ENCODE assay signal across 8 cellular contexts in the genomic region with DNA sequence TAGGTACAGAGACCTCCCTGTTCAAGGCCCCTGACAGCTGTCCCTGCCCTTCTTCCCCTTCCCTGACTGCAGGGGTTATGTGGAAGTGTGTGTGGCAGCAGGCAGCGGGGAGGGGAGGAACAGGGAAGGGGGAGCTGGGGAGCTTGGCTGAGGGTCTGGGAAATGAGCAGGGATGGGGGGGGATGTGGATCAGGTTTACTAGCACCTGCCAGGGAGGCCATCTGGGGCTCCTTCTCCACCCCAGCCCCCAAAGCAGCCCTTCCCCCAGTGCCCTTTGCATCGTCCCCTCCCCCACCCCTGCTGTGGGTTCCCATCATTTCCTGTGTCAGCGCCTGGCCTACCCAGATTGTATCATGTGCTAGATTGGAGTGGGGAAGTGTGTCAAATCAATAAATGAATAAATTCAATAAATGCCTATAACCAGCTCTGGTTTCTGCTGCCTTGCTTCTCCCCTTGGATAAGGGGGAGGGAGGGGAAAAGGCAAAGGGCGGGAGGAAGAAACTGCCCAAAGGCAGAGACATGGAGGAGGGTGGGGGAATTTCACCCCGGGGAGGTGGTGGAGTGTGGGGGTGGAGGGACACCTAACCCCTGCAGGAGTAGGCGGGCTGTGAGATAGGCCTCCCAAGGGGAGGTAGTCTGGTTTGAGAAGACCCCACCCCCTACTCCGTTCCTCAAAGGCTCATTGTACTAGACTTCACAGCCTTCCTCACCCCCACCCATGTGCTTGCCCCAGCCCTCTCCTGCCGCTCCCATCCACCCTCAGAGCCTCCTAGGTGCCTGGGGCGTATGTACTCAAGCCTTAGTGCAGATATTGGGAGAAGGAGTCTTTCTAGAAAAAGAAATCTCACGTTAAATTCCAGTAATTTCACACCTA. TPM values are rescaled to one million over a fixed set of nuclear protein-coding genes. Genes with fewer than 3 reads are reported as not detected.
A peak's percentile ranks its signal among the peaks of the same experiment; 100 is the strongest.
DNase-seq lines count a peak whose midpoint lies in the region; ATAC-seq and TF ChIP-seq lines count a peak whose summit lies in the region.

No MANE protein-coding gene starts in this region.

- peak overlapping the region; percentile 95 for H3K27ac Mint-ChIP-seq in activated naive CD4-positive, alpha-beta T cell treated with anti-CD3 and anti-CD28 coated beads for 36 hours

- H3K4me3 Mint-ChIP-seq in activated naive CD4-positive, alpha-beta T cell treated with anti-CD3 and anti-CD28 coated beads for 36 hours: peak overlapping the region; percentile 53

- intact Hi-C loops in activated naive CD4-positive, alpha-beta T cell treated with anti-CD3 and anti-CD28 coated beads for 36 hours (cut with micrococcal nuclease): loop anchor here (1.0 kb wide), 1 partner anchor 8 kb away; a partner anchor contains a TSS
- intact Hi-C loops in vagina (cut with DNase I): no loop called here

- H3K36me3 ChIP-seq in mesodermal cell (ENCODE audit: control insufficient read depth, insufficient read depth, low read length): no peaks in the 10 kb centered on the region
- H3K36me3 ChIP-seq in vagina: no peaks in the 10 kb centered on the region

- peaks cover 3% of the 10 kb centered on the region for H3K27me3 ChIP-seq in vagina

- no peaks in the 10 kb centered on the region for H3K27me3 Mint-ChIP-seq in activated naive CD4-positive, alpha-beta T cell treated with anti-CD3 and anti-CD28 coated beads for 36 hours (ENCODE audit: low read depth)

- ATAC-seq in HG03565 (IDR thresholded peaks at IDR 0.05; ENCODE audit: unreplicated experiment): no peak

- TF ChIP-seq POLR2A in vagina (IDR thresholded peaks at IDR 0.05): no peak

- peaks cover 80% of the 10 kb centered on the region for H3K4me1 Mint-ChIP-seq in activated naive CD4-positive, alpha-beta T cell treated with anti-CD3 and anti-CD28 coated beads for 36 hours (ENCODE audit: low read depth)

- DNase-seq in SIG-M5 treated with dmso at 0.1 percent for 504 hours (lab: John Stamatoyannopoulos, UW; ENCODE audit: unreplicated experiment) (peak; percentile 38), SIG-M5 (lab: John Stamatoyannopoulos, UW) (no peak), OCI-M2 (lab: John Stamatoyannopoulos, UW; ENCODE audit: unreplicated experiment) (peak; percentile 59), vagina (ENCODE audit: extremely low spot score in 2 of 2) (no peak), caudate nucleus (lab: John Stamatoyannopoulos, UW) (no peak)
- DNase-seq in activated naive CD4-positive, alpha-beta T cell treated with anti-CD3 and anti-CD28 coated beads for 36 hours: peak; percentile 78

- H3K9me3 ChIP-seq in mesodermal cell (ENCODE audit: control insufficient read depth, low read length): no peaks in the 10 kb centered on the region
- no peaks in the 10 kb centered on the region for H3K9me3 ChIP-seq in vagina

- peaks cover 32% of the 10 kb centered on the region for H3K36me3 Mint-ChIP-seq in activated naive CD4-positive, alpha-beta T cell treated with anti-CD3 and anti-CD28 coated beads for 36 hours (ENCODE audit: low read depth)

- peaks cover 42% of the 10 kb centered on the region for H3K4me1 ChIP-seq in mesodermal cell (ENCODE audit: control insufficient read depth, insufficient read depth, low read length, poor library complexity, severe bottlenecking)
- peaks cover 12% of the 10 kb centered on the region for H3K4me1 ChIP-seq in vagina

- H3K9me3 Mint-ChIP-seq in activated naive CD4-positive, alpha-beta T cell treated with anti-CD3 and anti-CD28 coated beads for 36 hours: no peaks in the 10 kb centered on the region

- H3K27ac ChIP-seq in mesodermal cell (ENCODE audit: low read depth, low read length, severe bottlenecking): peak overlapping the region; percentile 81
- peak overlapping the region; percentile 49 for H3K27ac ChIP-seq in vagina
- H3K27ac ChIP-seq in caudate nucleus (ENCODE audit: low read depth, low read length): no peak overlapping the region

- peak overlapping the region; percentile 21 for H3K4me3 ChIP-seq in mesodermal cell (ENCODE audit: extremely low read depth, insufficient read depth, low read length, poor library complexity, severe bottlenecking)
- peak overlapping the region in 1 of 2 donors; percentile 4 for H3K4me3 ChIP-seq in vagina

- TF ChIP-seq CTCF in vagina (IDR thresholded peaks at IDR 0.05): no peak

- CTCF ChIA-PET in activated naive CD4-positive, alpha-beta T cell treated with anti-CD3 and anti-CD28 coated beads for 36 hours (lab: Charles Lee): interaction anchor here (1.8 to 4.6 kb wide), 3 partner anchors 9 to 27 kb away, joined by 7 to 60 read pairs (median 20); a partner anchor contains a TSS

- no CpG with 5 or more reads among the region's 10 CpGs for WGBS in mesodermal cell (ENCODE audit: insufficient coverage in 2 of 2), 2 experiments

RNA-seq across cellular contexts. Expression of a gene that starts 3.2 kb away (rescaled TPM):
- 10 to 100 TPM in 1 of 2 experiments, 1 to 10 TPM in 1; 7.7 to 11.3 TPM for total RNA-seq in activated naive CD4-positive, alpha-beta T cell treated with anti-CD3 and anti-CD28 coated beads for 36 hours
- not detected for polyA plus RNA-seq in mesodermal cell (2013, experiment 1 of 2)
- not detected for polyA plus RNA-seq in mesodermal cell (2013, experiment 2 of 2)
- not detected for total RNA-seq in vagina

RNA-seq across cellular contexts. Expression of a gene that starts 7.7 kb away (rescaled TPM):
- total RNA-seq in activated naive CD4-positive, alpha-beta T cell treated with anti-CD3 and anti-CD28 coated beads for 36 hours: 1 to 10 TPM; 7.9 to 8.9 TPM
- polyA plus RNA-seq in mesodermal cell (2013, experiment 1 of 2): 12.7 TPM
- polyA plus RNA-seq in mesodermal cell (2013, experiment 2 of 2): 12.7 TPM
- total RNA-seq in vagina: 22.8 TPM

RNA-seq across cellular contexts. Expression of a gene that starts 8.0 kb away (rescaled TPM):
- total RNA-seq in activated naive CD4-positive, alpha-beta T cell treated with anti-CD3 and anti-CD28 coated beads for 36 hours: 100 to 1,000 TPM; 144 to 148 TPM
- not detected for polyA plus RNA-seq in mesodermal cell (2013, experiment 1 of 2)
- not detected for polyA plus RNA-seq in mesodermal cell (2013, experiment 2 of 2)
- total RNA-seq in vagina: 4.2 TPM

RNA-seq across cellular contexts. Expression of a gene that starts 15.0 kb away (rescaled TPM):
- total RNA-seq in activated naive CD4-positive, alpha-beta T cell treated with anti-CD3 and anti-CD28 coated beads for 36 hours: 10 to 100 TPM; 43.5 to 43.6 TPM
- polyA plus RNA-seq in mesodermal cell (2013, experiment 1 of 2): 45.9 TPM
- polyA plus RNA-seq in mesodermal cell (2013, experiment 2 of 2): 40.5 TPM
- total RNA-seq in vagina: 39.3 TPM

RNA-seq across cellular contexts. Expression of a gene that starts 35.2 kb away (rescaled TPM):
- total RNA-seq in activated naive CD4-positive, alpha-beta T cell treated with anti-CD3 and anti-CD28 coated beads for 36 hours: 10 to 100 TPM; 32.9 to 35.2 TPM
- polyA plus RNA-seq in mesodermal cell (2013, experiment 1 of 2): 47.9 TPM
- 50.6 TPM for polyA plus RNA-seq in mesodermal cell (2013, experiment 2 of 2)
- total RNA-seq in vagina: 25.0 TPM

Comparison
In these comparisons a context has a peak if more than half of its experiments do, and no peak if none do; other contexts are left out.
1. DNase-seq: peak in SIG-M5 treated with dmso at 0.1 percent for 504 hours (single experiment), OCI-M2 (single experiment) and activated naive CD4-positive, alpha-beta T cell treated with anti-CD3 and anti-CD28 coated beads for 36 hours (single experiment); none in SIG-M5 (single experiment), vagina (0 of 2) and caudate nucleus (0 of 61).
2. RNA of a gene that starts 8.0 kb away (total RNA-seq): 144 to 148 TPM in activated naive CD4-positive, alpha-beta T cell treated with anti-CD3 and anti-CD28 coated beads for 36 hours; 4.2 TPM in vagina (single experiment); every median in the first group is over 10 times any median in the second.